In genomic region chr6:11654876-11655275, GRCh38 we compare ENCODE assay signal across 15 cellular contexts.
DNase-seq lines count a peak whose midpoint lies in the region; ATAC-seq and TF ChIP-seq lines count a peak whose summit lies in the region.
"Had no signal": no experiment of that assay in that cellular context is flagged by ENCODE, and none has a peak within 500 bp of the region (broad histone marks: within the 10 kb centered on the region; RNA-seq: fewer than 3 reads in every experiment).

No MANE protein-coding gene starts in this region.

- TF ChIP-seq CTCF in HCT116 (IDR thresholded peaks at IDR 0.05 in 2 of 3, conservative IDR thresholded peaks at IDR 0.05 in 1 of 3; ENCODE audit: borderline replicate concordance in 1 of 3, insufficient read depth in 1 of 3, low read depth in 2 of 3, low read length in 2 of 3) (no peak), type B pancreatic cell (conservative IDR thresholded peaks at IDR 0.05) (no peak)

- no peak overlapping the region for H3K4me3 Mint-ChIP-seq in type B pancreatic cell
- H3K4me3 Mint-ChIP-seq: activated naive CD8-positive, alpha-beta T cell treated with anti-CD3 and anti-CD28 coated beads, Interleukin-2, amount 50 U/mL, for 24 hours; dendritic cell treated with granulocyte-macrophage colony-stimulating factor and Interleukin-4, amounts not matched to agents 40 ng/mL and 50 ng/mL, for 4 days; stimulated activated naive CD8-positive, alpha-beta T cell treated with anti-CD3 and anti-CD28 coated beads, Interleukin-15, Interleukin-2, amounts not matched to agents 100 ng/mL and 50 ng/mL, for 24 hours had no signal

- CTCF ChIA-PET in HCT116 (lab: Charles Lee), result interaction anchor here (0.7 to 3.9 kb wide), 10 partner anchors 20 to 952 kb away, joined by 3 to 31 read pairs (median 5); partner anchors contain the start of gene EDN1

- no peak overlapping the region for H3K4me3 ChIP-seq in HCT116 (replicated peaks in 1 of 2; ENCODE audit: low read depth in 1 of 2, low read length in 2 of 2)
- H3K4me3 ChIP-seq: esophagus squamous epithelium, lower lobe of right lung, spleen had no signal

- H3K4me2 ChIP-seq in HCT116 (ENCODE audit: low read length), result peak overlapping the region; percentile 36; the same call in 1 of the 2 replicates

- no peak for DNase-seq in HCT116 (ENCODE audit: low read depth, low spot score)
- peak; percentile 51 for DNase-seq in astrocyte of the hippocampus (ENCODE audit: low read depth, low spot score)
- DNase-seq in iris pigment epithelial cell (ENCODE audit: low read depth), result peak; percentile 56
- DNase-seq in type B pancreatic cell (ENCODE audit: extremely low spot score, unreplicated experiment), result no peak
- DNase-seq in NOMO-1 treated with DMSO at 0.1 percent for 48 hours (lab: John Stamatoyannopoulos, UW; ENCODE audit: unreplicated experiment), result no peak

- no peak for TF ChIP-seq RAD21 in HCT116 (IDR thresholded peaks at IDR 0.05; ENCODE audit: low read depth)

- no peaks in the 10 kb centered on the region for H3K79me2 ChIP-seq in HCT116 (ENCODE audit: insufficient read depth, low read length)

- peaks cover 5% of the 10 kb centered on the region for H3K9me3 Mint-ChIP-seq in type B pancreatic cell
- H3K9me3 Mint-ChIP-seq: activated naive CD8-positive, alpha-beta T cell treated with anti-CD3 and anti-CD28 coated beads, Interleukin-2, amount 50 U/mL, for 24 hours; activated T-cell treated with anti-CD3 and anti-CD28 coated beads, Interleukin-2, amount 50 U/mL, for 72 hours; CD4-positive, alpha-beta memory T cell; dendritic cell treated with granulocyte-macrophage colony-stimulating factor and Interleukin-4, amounts not matched to agents 40 ng/mL and 50 ng/mL, for 4 days; stimulated activated naive CD8-positive, alpha-beta T cell treated with anti-CD3 and anti-CD28 coated beads, Interleukin-15, Interleukin-2, amounts not matched to agents 100 ng/mL and 50 ng/mL, for 24 hours had no signal

- H3K9ac ChIP-seq in HCT116 (ENCODE audit: low read length), result no peak overlapping the region

- H4K20me1 ChIP-seq in HCT116 (ENCODE audit: insufficient read depth), result no peaks in the 10 kb centered on the region

- intact Hi-C loops in HCT116 (cut with micrococcal nuclease), result loop anchor here (1.0 to 10.0 kb wide), 7 partner anchors 420 to 950 kb away; partner anchors contain the start of gene EDN1

- no peaks in the 10 kb centered on the region for H3K36me3 ChIP-seq in HCT116 (ENCODE audit: control insufficient read depth in 1 of 2, insufficient read depth in 2 of 2, low read length in 2 of 2)
- H3K36me3 ChIP-seq: esophagus squamous epithelium, lower lobe of right lung, spleen had no signal

- peaks cover 9% of the 10 kb centered on the region for H3K27me3 Mint-ChIP-seq in type B pancreatic cell
- H3K27me3 Mint-ChIP-seq: stimulated activated naive CD8-positive, alpha-beta T cell treated with anti-CD3 and anti-CD28 coated beads, Interleukin-15, Interleukin-2, amounts not matched to agents 100 ng/mL and 50 ng/mL, for 24 hours had no signal

- peaks cover 6 to 19% of the 10 kb centered on the region in 2 experiments for H3K4me1 ChIP-seq in HCT116 (ENCODE audit: control insufficient read depth in 1 of 2, insufficient read depth in 2 of 2, low read length in 2 of 2)

- H3K9me2 ChIP-seq in HCT116 (ENCODE audit: insufficient read depth), result no peaks in the 10 kb centered on the region

- no peaks in the 10 kb centered on the region for H3K36me3 Mint-ChIP-seq in type B pancreatic cell
- H3K36me3 Mint-ChIP-seq: CD4-positive, alpha-beta memory T cell had no signal

- H3K27me3 ChIP-seq in HCT116 (ENCODE audit: insufficient read depth, low read length), result no peaks in the 10 kb centered on the region
- H3K27me3 ChIP-seq: esophagus squamous epithelium had no signal

- RAD21 ChIA-PET in HCT116 (lab: Charles Lee; ENCODE audit: low non-redundant PET in 1 of 2, low total read pairs in 2 of 2, uncharacterized antibody in 2 of 2, unreplicated experiment in 2 of 2), result interaction anchor here in 1 of 2 experiments (1.9 kb wide), 1 partner anchor 579 kb away, joined by 6 read pairs; no protein-coding TSS in a partner anchor

- POLR2A ChIA-PET in HCT116 (lab: Charles Lee), result no interaction called here

- no peak for TF ChIP-seq POLR2A in HCT116 (IDR thresholded peaks at IDR 0.05; ENCODE audit: borderline replicate concordance, extremely low read depth, insufficient read depth, insufficient read length)

- H3K27ac Mint-ChIP-seq in type B pancreatic cell, result peak overlapping the region; percentile 3
- H3K27ac Mint-ChIP-seq: activated naive CD8-positive, alpha-beta T cell treated with anti-CD3 and anti-CD28 coated beads, Interleukin-2, amount 50 U/mL, for 24 hours; activated T-cell treated with anti-CD3 and anti-CD28 coated beads, Interleukin-2, amount 50 U/mL, for 72 hours; CD4-positive, alpha-beta memory T cell; dendritic cell treated with granulocyte-macrophage colony-stimulating factor and Interleukin-4, amounts not matched to agents 40 ng/mL and 50 ng/mL, for 4 days; stimulated activated naive CD8-positive, alpha-beta T cell treated with anti-CD3 and anti-CD28 coated beads, Interleukin-15, Interleukin-2, amounts not matched to agents 100 ng/mL and 50 ng/mL, for 24 hours had no signal

- no peak for ATAC-seq in HCT116
- no peak for ATAC-seq in GM19324 (IDR thresholded peaks at IDR 0.05; ENCODE audit: low FRiP score, unreplicated experiment)
- ATAC-seq in activated CD4-positive, CD25-positive, alpha-beta regulatory T cell treated with anti-CD3 and anti-CD28 coated beads, Interleukin-2, amount 50 U/mL, for 24 hours, result no peak

- no peaks in the 10 kb centered on the region for H3K9me3 ChIP-seq in HCT116 (ENCODE audit: control insufficient read depth in 1 of 2, insufficient read depth in 1 of 2, low read depth in 1 of 2, low read length in 2 of 2)
- H3K9me3 ChIP-seq: esophagus squamous epithelium, lower lobe of right lung, spleen had no signal

- peaks cover 48% of the 10 kb centered on the region for H3K4me1 Mint-ChIP-seq in type B pancreatic cell (ENCODE audit: unreplicated experiment)

- no peak overlapping the region for H3K27ac ChIP-seq in HCT116 (ENCODE audit: low read depth, low read length)
- H3K27ac ChIP-seq: lower lobe of right lung had no signal

- H2AFZ ChIP-seq in HCT116 (ENCODE audit: low read depth, low read length, poor library complexity, severe bottlenecking), result peak overlapping the region; percentile 6

- BruUV-seq in HCT116 (replicated peaks; lab: Mats Ljungman, UMichigan), result no TSS peak

TF ChIP-seq in HCT116, 20 proteins besides CTCF, POLR2A, EP300 and RAD21:
- TF ChIP-seq EZH2 (IDR thresholded peaks at IDR 0.05) (no peak), SIN3A (IDR thresholded peaks at IDR 0.05; ENCODE audit: low read depth) (no peak), ZNF274 (IDR thresholded peaks at IDR 0.05; ENCODE audit: low read depth, low read length) (no peak), SP1 (IDR thresholded peaks at IDR 0.05; ENCODE audit: low read depth) (no peak), TCF7L2 (IDR thresholded peaks at IDR 0.05; ENCODE audit: borderline replicate concordance, extremely low read depth, insufficient read depth, insufficient read length) (no peak), ZBTB33 (IDR thresholded peaks at IDR 0.05; ENCODE audit: extremely low read depth, insufficient replicate concordance, low read length) (no peak)

Comparison
In these comparisons a context has a peak if more than half of its experiments do, and no peak if none do; other contexts are left out.
1. DNase-seq: peak in astrocyte of the hippocampus (single experiment) and iris pigment epithelial cell (single experiment); none in HCT116 (single experiment), type B pancreatic cell (single experiment) and NOMO-1 treated with DMSO at 0.1 percent for 48 hours (single experiment).